In the genomic region with DNA sequence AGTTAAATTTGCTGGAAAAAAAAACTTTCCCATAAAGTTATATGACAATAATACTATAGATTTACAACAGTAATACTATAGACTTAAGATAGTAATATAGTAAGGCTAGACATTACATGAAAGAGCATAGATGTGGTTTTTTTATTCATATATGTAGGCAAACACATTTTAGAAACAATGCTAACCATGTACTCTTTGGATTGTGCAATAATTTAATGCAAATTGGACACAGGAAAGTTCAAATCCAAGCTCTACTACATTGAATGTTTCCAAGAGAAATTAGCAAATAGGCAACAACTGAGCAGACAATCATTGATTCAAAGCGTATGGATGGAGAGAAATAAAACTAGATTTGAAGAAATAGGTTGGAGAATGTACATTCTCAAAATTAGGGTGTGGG, we compare ENCODE assay signal across 33 cellular contexts.
"Had no signal": no experiment of that assay in that cellular context is flagged by ENCODE, and none has a peak within 500 bp of the region (broad histone marks: within the 10 kb centered on the region; RNA-seq: fewer than 3 reads in every experiment).

No MANE protein-coding gene starts in this region.

- DNase-seq: activated effector memory CD4-positive, alpha-beta T cell treated with anti-CD3 and anti-CD28 coated beads, Interleukin-2, amount 50 U/mL, for 16 hours; activated effector memory CD4-positive, alpha-beta T cell treated with Interleukin-2 at 50 U/mL for 16 hours; activated gamma-delta T cell; activated gamma-delta T cell treated with Interleukin-2 at 50 U/mL for 16 hours; activated naive CD4-positive, alpha-beta T cell; activated naive CD4-positive, alpha-beta T cell treated with anti-CD3 and anti-CD28 coated beads for 36 hours; activated naive CD4-positive, alpha-beta T cell treated with anti-CD3 and anti-CD28 coated beads, Interleukin-2, amount 10 ng/mL, durations not matched to agents 7 days and 5 days; activated naive CD4-positive, alpha-beta T cell treated with anti-CD3 and anti-CD28 coated beads, Interleukin-2, amount 50 U/mL, for 16 hours; activated naive CD4-positive, alpha-beta T cell treated with Interleukin-2 at 50 U/mL for 16 hours; activated naive CD8-positive, alpha-beta T cell treated with anti-CD3 and anti-CD28 coated beads for 36 hours; activated naive CD8-positive, alpha-beta T cell treated with anti-CD3 and anti-CD28 coated beads, Interleukin-2, amount 10 ng/mL, durations not matched to agents 7 days and 5 days; activated naive CD8-positive, alpha-beta T cell treated with anti-CD3 and anti-CD28 coated beads, Interleukin-2, amount 50 U/mL, for 24 hours; activated T-cell treated with anti-CD3 and anti-CD28 coated beads, Interleukin-2, amount 50 U/mL, for 24 hours; activated T-cell treated with anti-CD3 and anti-CD28 coated beads, Interleukin-2, amount 50 U/mL, for 4 hours; activated T-cell treated with anti-CD3 and anti-CD28 coated beads, Interleukin-2, amount 50 U/mL, for 48 hours; activated T-cell treated with anti-CD3 and anti-CD28 coated beads, Interleukin-2, amount 50 U/mL, for 72 hours; adrenal gland; amniotic stem cell; amygdala; anterior cingulate cortex; aorta; body of pancreas; brain microvascular endothelial cell; caudate nucleus; central memory CD4-positive, alpha-beta T cell; cerebellar nuclear complex had no signal

- H3K27me3 ChIP-seq: adrenal gland, ascending aorta, body of pancreas, brain microvascular endothelial cell, cardiac muscle cell had no signal

- FAIRE-seq: astrocyte, bronchial epithelial cell had no signal

- H3K27ac ChIP-seq: adrenal gland, ascending aorta, body of pancreas, brain microvascular endothelial cell, breast epithelium, cardiac muscle cell had no signal

- H3K4me1 ChIP-seq: adrenal gland, ascending aorta, body of pancreas, breast epithelium had no signal

- H3K9me3 ChIP-seq: adrenal gland, ascending aorta, body of pancreas, breast epithelium had no signal

- ATAC-seq: activated naive CD4-positive, alpha-beta T cell treated with anti-CD3 and anti-CD28 coated beads, Interleukin-2, amount 50 U/mL, for 72 hours; activated naive CD8-positive, alpha-beta T cell treated with anti-CD3 and anti-CD28 coated beads, Interleukin-2, amount 50 U/mL, for 24 hours; activated T-cell treated with anti-CD3 and anti-CD28 coated beads, Interleukin-2, amount 50 U/mL, for 4 hours; activated T-cell treated with anti-CD3 and anti-CD28 coated beads, Interleukin-2, amount 50 U/mL, for 72 hours; activated T-helper 17 cell treated with anti-CD3 and anti-CD28 coated beads, Interleukin-2, amount 50 U/mL, for 72 hours; body of pancreas had no signal

- H3K36me3 ChIP-seq: adrenal gland, ascending aorta, brain microvascular endothelial cell, breast epithelium, cardiac muscle cell had no signal

- H3K4me3 ChIP-seq: adrenal gland, ascending aorta, body of pancreas, breast epithelium, cardiac muscle cell had no signal
